ENCODE assay signal across 9 cellular contexts in genomic region chr7:7944619-7945282, GRCh38. TPM values are rescaled to one million over a fixed set of nuclear protein-coding genes. Genes with fewer than 3 reads are reported as not detected.
A peak's percentile ranks its signal among the peaks of the same experiment; 100 is the strongest.
DNase-seq lines count a peak whose midpoint lies in the region; ATAC-seq and TF ChIP-seq lines count a peak whose summit lies in the region.
"Had no signal": no experiment of that assay in that cellular context is flagged by ENCODE, and none has a peak within 500 bp of the region (broad histone marks: within the 10 kb centered on the region; RNA-seq: fewer than 3 reads in every experiment).

No MANE protein-coding gene starts in this region.

- H3K9me3 ChIP-seq in WERI-Rb-1 (ENCODE audit: severe bottlenecking) (no peaks in the 10 kb centered on the region), breast epithelium (no peaks in the 10 kb centered on the region)
- H3K9me3 ChIP-seq: heart right ventricle had no signal

- H3K27me3 Mint-ChIP-seq in stimulated activated naive CD8-positive, alpha-beta T cell treated with anti-CD3 and anti-CD28 coated beads, Interleukin-15, amount 100 ng/mL, for 72 hours = no peaks in the 10 kb centered on the region

- no peaks in the 10 kb centered on the region for H3K36me3 ChIP-seq in WERI-Rb-1
- no peaks in the 10 kb centered on the region for H3K36me3 ChIP-seq in breast epithelium
- H3K36me3 ChIP-seq: heart right ventricle had no signal

- no peak for TF ChIP-seq CTCF in WERI-Rb-1 (IDR thresholded peaks at IDR 0.05; ENCODE audit: low read depth, low read length)
- no peak for TF ChIP-seq CTCF in epithelial cell of esophagus (IDR thresholded peaks at IDR 0.05; ENCODE audit: insufficient read depth, low read depth, low read length, missing control alignments)
- no peak for TF ChIP-seq CTCF in breast epithelium (IDR thresholded peaks at IDR 0.05)
- no peak for TF ChIP-seq CTCF in dorsolateral prefrontal cortex (IDR thresholded peaks at IDR 0.05 in 54 of 56, conservative IDR thresholded peaks at IDR 0.05 in 2 of 56; ENCODE audit: low read depth in 1 of 56, partially characterized antibody in 56 of 56)

- H3K4me3 Mint-ChIP-seq in stimulated activated naive CD8-positive, alpha-beta T cell treated with anti-CD3 and anti-CD28 coated beads, Interleukin-15, amount 100 ng/mL, for 72 hours = peak overlapping the region; percentile 65 to 76

- ATAC-seq in HG03045 (IDR thresholded peaks at IDR 0.05; ENCODE audit: unreplicated experiment) = peak; percentile 90
- peak; percentile 96 for ATAC-seq in stimulated activated naive CD8-positive, alpha-beta T cell treated with anti-CD3 and anti-CD28 coated beads, Interleukin-15, amount 100 ng/mL, for 72 hours

- H3K27ac ChIP-seq in WERI-Rb-1 = no peak overlapping the region
- H3K27ac ChIP-seq in breast epithelium = no peak overlapping the region
- no peak overlapping the region for H3K27ac ChIP-seq in dorsolateral prefrontal cortex

- no peak overlapping the region for H3K4me3 ChIP-seq in WERI-Rb-1 (ENCODE audit: low read depth, low read length)
- no peak overlapping the region for H3K4me3 ChIP-seq in epithelial cell of esophagus (ENCODE audit: low read length)
- H3K4me3 ChIP-seq in breast epithelium = no peak overlapping the region
- H3K4me3 ChIP-seq in dorsolateral prefrontal cortex = no peak overlapping the region
- H3K4me3 ChIP-seq: heart right ventricle had no signal

- no peaks in the 10 kb centered on the region for H3K9me3 Mint-ChIP-seq in stimulated activated naive CD8-positive, alpha-beta T cell treated with anti-CD3 and anti-CD28 coated beads, Interleukin-15, amount 100 ng/mL, for 72 hours

- DNase-seq in WERI-Rb-1 (peak; percentile 17), epithelial cell of esophagus (ENCODE audit: low read depth) (peak; percentile 43), HT-29 (ENCODE audit: low spot score) (no peak), breast epithelium (ENCODE audit: low spot score in 2 of 2) (no peak), dorsolateral prefrontal cortex (no peak)
- peak; percentile 35 to 74 for DNase-seq in stimulated activated naive CD8-positive, alpha-beta T cell treated with anti-CD3 and anti-CD28 coated beads, Interleukin-15, amount 100 ng/mL, for 72 hours
- DNase-seq: heart right ventricle had no signal

- H3K27me3 ChIP-seq in WERI-Rb-1 (ENCODE audit: insufficient read depth, low read depth, severe bottlenecking) (no peaks in the 10 kb centered on the region), breast epithelium (no peaks in the 10 kb centered on the region), dorsolateral prefrontal cortex (no peaks in the 10 kb centered on the region)
- H3K27me3 ChIP-seq: heart right ventricle had no signal

- intact Hi-C loops in breast epithelium (cut with DNase I; ENCODE audit: low total_unique reads) = no loop called here
- intact Hi-C loops in dorsolateral prefrontal cortex (cut with DNase I) = no loop called here

- H3K4me1 ChIP-seq in breast epithelium = no peaks in the 10 kb centered on the region

- peaks cover 14% of the 10 kb centered on the region for H3K4me1 Mint-ChIP-seq in stimulated activated naive CD8-positive, alpha-beta T cell treated with anti-CD3 and anti-CD28 coated beads, Interleukin-15, amount 100 ng/mL, for 72 hours

- H3K27ac Mint-ChIP-seq in stimulated activated naive CD8-positive, alpha-beta T cell treated with anti-CD3 and anti-CD28 coated beads, Interleukin-15, amount 100 ng/mL, for 72 hours = peak overlapping the region; percentile 51 to 73

- peak; percentile 57 for TF ChIP-seq POLR2A in GM19099 (IDR thresholded peaks at IDR 0.05; ENCODE audit: extremely low read depth, insufficient read length, low read depth)
- TF ChIP-seq POLR2A in breast epithelium (IDR thresholded peaks at IDR 0.05) = no peak

RNA-seq across cellular contexts. Expression of gene GLCCI1, which starts 23.8 kb away (rescaled TPM):
- total RNA-seq in HT-29 (2014; rRNA removed; shearing (Covaris generic)) = 3.8 and 4.0 TPM in 2 replicates
- total RNA-seq in breast epithelium = 10 to 100 TPM; 11.7 to 29.1 (median 18.4) TPM
- 100 to 1,000 TPM in 79 of 120 experiments, 10 to 100 TPM in 41; 61.6 to 198 (median 112) TPM for total RNA-seq in dorsolateral prefrontal cortex

Comparison
In these comparisons a context has a peak if more than half of its experiments do, and no peak if none do; other contexts are left out.
1. DNase-seq: peak in WERI-Rb-1 (single experiment), epithelial cell of esophagus (single experiment) and stimulated activated naive CD8-positive, alpha-beta T cell treated with anti-CD3 and anti-CD28 coated beads, Interleukin-15, amount 100 ng/mL, for 72 hours (2 of 2); none in HT-29 (single experiment), breast epithelium (0 of 2) and dorsolateral prefrontal cortex (0 of 10).